7 cellular contexts compared by ENCODE assay signal in the genomic region with DNA sequence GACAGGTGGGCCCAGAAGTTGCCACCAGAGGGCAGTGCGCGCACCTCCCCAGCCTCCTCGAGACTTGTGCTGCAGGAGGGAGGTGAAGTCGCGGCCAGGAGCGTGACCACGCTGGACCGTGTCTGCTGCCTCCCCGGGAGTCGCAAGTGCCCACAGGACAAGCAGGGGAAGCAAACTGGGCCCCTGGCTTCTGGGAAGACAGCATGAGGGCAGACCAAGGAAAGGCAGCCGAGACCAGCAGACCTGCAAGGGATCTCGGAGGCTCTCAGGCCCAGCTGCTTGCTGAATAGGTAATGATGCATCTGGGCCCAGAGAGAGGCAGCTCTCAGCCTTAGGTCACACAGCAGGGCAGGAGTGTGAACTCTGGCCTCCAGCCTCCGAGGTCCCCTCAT. TPM values are rescaled to one million over a fixed set of nuclear protein-coding genes. Genes with fewer than 3 reads are reported as not detected.
A peak's percentile ranks its signal among the peaks of the same experiment; 100 is the strongest.
DNase-seq lines count a peak whose midpoint lies in the region; ATAC-seq and TF ChIP-seq lines count a peak whose summit lies in the region.

No MANE protein-coding gene starts in this region.

- intact Hi-C loops in left lung (cut with DNase I), result loop anchor here in 1 of 2 donors (2.0 kb wide), 1 partner anchor 32 kb away; no protein-coding TSS in a partner anchor

- peak overlapping the region in 1 of 2 donors; percentile 40 for H3K27ac ChIP-seq in left lung

- peak overlapping the region; percentile 85 for H3K4me3 Mint-ChIP-seq in central memory CD8-positive, alpha-beta T cell

- DNase-seq in NCI-H1694 (lab: John Stamatoyannopoulos, UW) (peak; percentile 48), left lung (peak; percentile 88 to 96)
- peak; percentile 78 to 84 for DNase-seq in activated CD4-positive, alpha-beta T cell treated with anti-CD3 and anti-CD28 coated beads for 24 hours (ENCODE audit: low read depth in 2 of 2)
- DNase-seq in central memory CD8-positive, alpha-beta T cell (ENCODE audit: low spot score in 2 of 2), result peak; percentile 77 to 78
- peak; percentile 82 to 87 for DNase-seq in stimulated activated CD4-positive, alpha-beta T cell treated with anti-CD3 and anti-CD28 coated beads, Interleukin-2, amount 100 ng/mL, for 48 hours

- peak; percentile 42 for ATAC-seq in central memory CD8-positive, alpha-beta T cell (replicated peaks; ENCODE audit: extremely low read depth, poor library complexity, severe bottlenecking)
- ATAC-seq in left lung (peak; percentile 98), GM19023 (IDR thresholded peaks at IDR 0.05; ENCODE audit: unreplicated experiment) (no peak)

- H3K4me1 ChIP-seq in left lung, result peaks cover 5 to 15% of the 10 kb centered on the region in 2 donors

- H3K27me3 Mint-ChIP-seq in central memory CD8-positive, alpha-beta T cell, result no peaks in the 10 kb centered on the region

- H3K27me3 ChIP-seq in left lung, result no peaks in the 10 kb centered on the region

- peaks cover 92% of the 10 kb centered on the region for H3K4me1 Mint-ChIP-seq in central memory CD8-positive, alpha-beta T cell

- H3K27ac Mint-ChIP-seq in central memory CD8-positive, alpha-beta T cell (ENCODE audit: low read depth), result peak overlapping the region; percentile 83

- H3K9me3 ChIP-seq in left lung, result peaks cover 0 to under 1% of the 10 kb centered on the region in 2 donors

- no peak overlapping the region for H3K4me3 ChIP-seq in left lung

- no peaks in the 10 kb centered on the region for H3K36me3 ChIP-seq in left lung

- H3K36me3 Mint-ChIP-seq in central memory CD8-positive, alpha-beta T cell (ENCODE audit: insufficient read depth), result peaks cover 18% of the 10 kb centered on the region

- TF ChIP-seq CTCF in GM12874 (IDR thresholded peaks at IDR 0.05; ENCODE audit: insufficient read depth, low read depth, low read length), result peak; percentile 92
- TF ChIP-seq CTCF in left lung (IDR thresholded peaks at IDR 0.05), result peak; percentile 86 to 87

- no peaks in the 10 kb centered on the region for H3K9me3 Mint-ChIP-seq in central memory CD8-positive, alpha-beta T cell

RNA-seq across cellular contexts. Expression of a gene that starts 17.0 kb away (rescaled TPM):
- total RNA-seq in left lung, result 1 to 10 TPM; 3.7 to 7.7 TPM

RNA-seq across cellular contexts. Expression of a gene that starts 21.4 kb away (rescaled TPM):
- total RNA-seq in left lung, result 10 to 100 TPM in 1 of 2 donors, 1 to 10 TPM in 1; 7.2 to 16.0 TPM

RNA-seq across cellular contexts. Expression of a gene that starts 45.6 kb away (rescaled TPM):
- under 1 TPM in 1 of 2 donors, not detected in 1; 0.26 TPM for total RNA-seq in left lung

RNA-seq across cellular contexts. Expression of a gene that starts 57.2 kb away (rescaled TPM):
- 1 to 10 TPM in 1 of 2 donors, not detected in 1; 1.5 TPM for total RNA-seq in left lung
